In the genomic region with DNA sequence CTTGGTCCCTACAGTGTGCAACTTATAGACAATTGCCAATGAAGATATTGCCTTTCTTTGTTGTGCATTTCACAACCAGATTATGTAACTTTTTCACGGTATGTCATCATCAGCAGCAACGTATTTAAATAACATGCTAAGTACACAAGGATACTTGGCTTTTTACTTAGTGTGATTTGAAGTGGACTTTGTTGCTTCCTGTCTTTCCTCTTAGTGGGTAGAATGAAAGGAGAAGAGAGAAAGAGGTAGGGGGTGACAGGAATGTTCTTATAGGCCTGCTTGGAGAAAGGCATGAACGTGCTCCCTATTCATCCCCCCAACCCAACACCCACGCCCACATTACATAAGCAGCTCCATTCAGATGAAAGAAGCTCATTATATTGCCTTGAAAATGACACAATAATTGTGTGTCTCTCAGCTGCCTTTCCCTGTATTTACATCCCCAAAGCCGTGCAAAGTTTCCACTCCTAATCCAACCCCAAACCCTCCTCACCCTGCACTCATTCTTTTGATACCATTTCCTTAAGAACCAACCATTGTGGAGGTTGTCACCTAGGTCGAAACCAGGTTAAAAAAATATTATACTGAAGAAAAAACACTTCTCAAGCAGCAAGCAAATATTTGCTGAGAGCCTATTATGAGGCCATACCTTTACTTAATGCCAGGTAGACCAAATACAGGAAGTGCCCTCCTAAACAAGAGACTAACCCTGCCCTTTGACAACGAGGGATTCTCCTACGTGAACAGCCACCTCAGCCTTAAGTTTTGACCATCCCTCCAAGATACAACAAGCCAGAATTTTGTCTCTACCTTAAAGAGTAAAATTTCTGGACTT, we compare ENCODE assay signal across 18 cellular contexts. TPM values are rescaled to one million over a fixed set of nuclear protein-coding genes. Genes with fewer than 3 reads are reported as not detected.
DNase-seq lines count a peak whose midpoint lies in the region; ATAC-seq and TF ChIP-seq lines count a peak whose summit lies in the region.
"Had no signal": no experiment of that assay in that cellular context is flagged by ENCODE, and none has a peak within 500 bp of the region (broad histone marks: within the 10 kb centered on the region; RNA-seq: fewer than 3 reads in every experiment).

No MANE protein-coding gene starts in this region.

- H3K27me3 ChIP-seq in mammary epithelial cell (ENCODE audit: insufficient read depth, low read length) (no peaks in the 10 kb centered on the region), left lung (no peaks in the 10 kb centered on the region), esophagus muscularis mucosa (no peaks in the 10 kb centered on the region)
- H3K27me3 ChIP-seq: brain microvascular endothelial cell, esophagus squamous epithelium had no signal

- peak; percentile 83 for ATAC-seq in left lung
- ATAC-seq in GM18873 (IDR thresholded peaks at IDR 0.05; ENCODE audit: low FRiP score, unreplicated experiment) = no peak

- TF ChIP-seq EP300 in esophagus muscularis mucosa (IDR thresholded peaks at IDR 0.05) = no peak

- no peaks in the 10 kb centered on the region for H3K36me3 ChIP-seq in mammary epithelial cell (ENCODE audit: insufficient read depth, low read length)
- H3K36me3 ChIP-seq in left lung = no peaks in the 10 kb centered on the region
- no peaks in the 10 kb centered on the region for H3K36me3 ChIP-seq in esophagus muscularis mucosa
- H3K36me3 ChIP-seq: brain microvascular endothelial cell, esophagus squamous epithelium had no signal

- peak; percentile 42 for DNase-seq in MCF 10A (ENCODE audit: unreplicated experiment)
- no peak for DNase-seq in mammary epithelial cell
- DNase-seq in SIG-M5 treated with dmso at 0.1 percent for 504 hours (lab: John Stamatoyannopoulos, UW; ENCODE audit: unreplicated experiment) = peak; percentile 66
- no peak for DNase-seq in left lung
- DNase-seq in activated CD8-positive, alpha-beta memory T cell treated with anti-CD3 and anti-CD28 coated beads, Interleukin-2, amount 50 U/mL, for 48 hours = no peak
- DNase-seq in activated CD4-positive, alpha-beta T cell treated with anti-CD3 and anti-CD28 coated beads, Interleukin-2, amount 50 U/mL, for 1 hour = no peak
- DNase-seq in esophagus muscularis mucosa (ENCODE audit: extremely low spot score) = no peak
- DNase-seq: brain microvascular endothelial cell; esophagus squamous epithelium; hippocampal formation; naive B cell; NCI-H1048; stimulated activated CD4-positive, alpha-beta T cell treated with anti-CD3 and anti-CD28 coated beads, Interleukin-15, amount 100 ng/mL, for 24 hours; substantia nigra had no signal

- H3K4me3 Mint-ChIP-seq in MCF 10A (ENCODE audit: unreplicated experiment) = no peak overlapping the region
- H3K4me3 Mint-ChIP-seq: naive B cell had no signal

- dilution Hi-C loops in mammary epithelial cell (cut with HindIII; ENCODE audit: low sequenced_read_pairs) = no loop called here

- H3K27me3 Mint-ChIP-seq in MCF 10A (ENCODE audit: insufficient read depth, unreplicated experiment) = no peaks in the 10 kb centered on the region
- H3K27me3 Mint-ChIP-seq: naive B cell had no signal

- 42% methylated on average over 7 of the region's 8 CpGs for WGBS in mammary epithelial cell (ENCODE audit: low coverage, missing lambda C conversion rate)
- WGBS in esophagus muscularis mucosa = 62% methylated on average over 8 of the region's 8 CpGs

- no peak for TF ChIP-seq POLR2A in esophagus muscularis mucosa (IDR thresholded peaks at IDR 0.05; ENCODE audit: low read depth)

- no peaks in the 10 kb centered on the region for H3K36me3 Mint-ChIP-seq in MCF 10A (ENCODE audit: insufficient read depth, unreplicated experiment)
- H3K36me3 Mint-ChIP-seq: naive B cell had no signal

- no peak overlapping the region for H3K9ac ChIP-seq in mammary epithelial cell (ENCODE audit: insufficient read depth, low read length)

- H3K4me3 ChIP-seq in mammary epithelial cell (replicated peaks in 1 of 3; ENCODE audit: insufficient read depth in 1 of 3, low read depth in 2 of 3, low read length in 3 of 3) = no peak overlapping the region
- no peak overlapping the region for H3K4me3 ChIP-seq in left lung
- H3K4me3 ChIP-seq in esophagus muscularis mucosa = no peak overlapping the region
- H3K4me3 ChIP-seq: esophagus squamous epithelium had no signal

- H3K9me3 Mint-ChIP-seq in MCF 10A (ENCODE audit: unreplicated experiment) = peaks cover 5% of the 10 kb centered on the region

- in situ Hi-C loops in mammary epithelial cell (cut with MboI; ENCODE audit: low sequenced_read_pairs in 2 of 2) = no loop called here

- H3K4me1 Mint-ChIP-seq in MCF 10A (ENCODE audit: insufficient read depth, unreplicated experiment) = peaks cover 6% of the 10 kb centered on the region
- H3K4me1 Mint-ChIP-seq: naive B cell had no signal

- H3K4me1 ChIP-seq in mammary epithelial cell (ENCODE audit: insufficient read depth, low read length) = no peaks in the 10 kb centered on the region
- no peaks in the 10 kb centered on the region for H3K4me1 ChIP-seq in left lung
- no peaks in the 10 kb centered on the region for H3K4me1 ChIP-seq in esophagus muscularis mucosa
- H3K4me1 ChIP-seq: esophagus squamous epithelium had no signal

- POLR2A ChIA-PET in MCF 10A (lab: Yijun Ruan, JAX) = interaction anchor here (0.6 kb wide), 2 partner anchors 89 to 262 kb away, joined by 3 to 5 read pairs; no protein-coding TSS in a partner anchor

- no TSS peak for BruUV-seq in MCF 10A (replicated peaks; lab: Mats Ljungman, UMichigan)
- BruUV-seq in mammary epithelial cell (replicated peaks; lab: Mats Ljungman, UMichigan) = no TSS peak

- no peaks in the 10 kb centered on the region for H3K79me2 ChIP-seq in mammary epithelial cell (ENCODE audit: insufficient read depth, low read length)

- H3K4me2 ChIP-seq in mammary epithelial cell (ENCODE audit: insufficient read depth, low read depth, low read length) = no peak overlapping the region

- H3K27ac ChIP-seq in mammary epithelial cell (ENCODE audit: insufficient read depth, low read depth, low read length) (no peak overlapping the region), left lung (peak overlapping the region; percentile 8 to 35), esophagus muscularis mucosa (replicated peaks in 1 of 4) (no peak overlapping the region)
- H3K27ac ChIP-seq: brain microvascular endothelial cell, esophagus squamous epithelium had no signal

- no peak overlapping the region for H2AFZ ChIP-seq in mammary epithelial cell (ENCODE audit: low read depth, low read length)

- TF ChIP-seq CTCF in MCF 10A (IDR thresholded peaks at IDR 0.05; ENCODE audit: unreplicated experiment) = no peak
- no peak for TF ChIP-seq CTCF in mammary epithelial cell (conservative IDR thresholded peaks at IDR 0.05 in 1 of 2, IDR thresholded peaks at IDR 0.05 in 1 of 2; ENCODE audit: extremely low read depth in 1 of 2, insufficient read depth in 1 of 2, low read depth in 1 of 2, low read length in 2 of 2)
- TF ChIP-seq CTCF in left lung (IDR thresholded peaks at IDR 0.05) = no peak
- TF ChIP-seq CTCF in esophagus muscularis mucosa (IDR thresholded peaks at IDR 0.05) = no peak

- H4K20me1 ChIP-seq in mammary epithelial cell (ENCODE audit: insufficient read depth, low read length) = no peaks in the 10 kb centered on the region

- H3K27ac Mint-ChIP-seq in MCF 10A (ENCODE audit: low read depth, unreplicated experiment) = no peak overlapping the region
- H3K27ac Mint-ChIP-seq: naive B cell had no signal

- no peaks in the 10 kb centered on the region for H3K9me3 ChIP-seq in mammary epithelial cell (replicated peaks; ENCODE audit: insufficient read depth, low read length)
- no peaks in the 10 kb centered on the region for H3K9me3 ChIP-seq in left lung
- H3K9me3 ChIP-seq in esophagus muscularis mucosa = peaks cover 0 to 1% (median 0%) of the 10 kb centered on the region in 4 donors

- intact Hi-C loops in MCF 10A (cut with micrococcal nuclease) (no loop called here), mammary epithelial cell (cut with micrococcal nuclease) (no loop called here), left lung (cut with DNase I) (no loop called here), esophagus muscularis mucosa (cut with DNase I) (no loop called here)

- CTCF ChIA-PET in MCF 10A (lab: Yijun Ruan, JAX) = interaction anchor here (0.7 to 0.8 kb wide), 2 partner anchors 58 to 234 kb away, joined by 3 read pairs; no protein-coding TSS in a partner anchor
- CTCF ChIA-PET in mammary epithelial cell (lab: Charles Lee; ENCODE audit: low non-redundant PET) = no interaction called here

RNA-seq across cellular contexts. Expression of gene GK, which starts 25.2 kb away (rescaled TPM):
- total RNA-seq in MCF 10A (2022) (10.1 and 18.0 TPM in 2 replicates), mammary epithelial cell (10 to 100 TPM; 10.5 to 11.8 TPM), left lung (10 to 100 TPM; 27.9 to 65.9 TPM), esophagus muscularis mucosa (10 to 100 TPM in 1 of 4 donors, 1 to 10 TPM in 3; 2.5 to 16.9 (median 4.9) TPM)
- polyA plus RNA-seq in mammary epithelial cell = 3.3 TPM
- 31.9 TPM for polyA minus RNA-seq in mammary epithelial cell

RNA-seq across cellular contexts. Expression of gene TASL, which starts 50.5 kb away (rescaled TPM):
- total RNA-seq in MCF 10A (2022) = not detected in 2 replicates
- total RNA-seq in mammary epithelial cell = not detected
- not detected for polyA plus RNA-seq in mammary epithelial cell
- not detected for polyA minus RNA-seq in mammary epithelial cell
- total RNA-seq in left lung = 1 to 10 TPM; 3.0 to 6.2 TPM
- total RNA-seq in esophagus muscularis mucosa = under 1 TPM; 0.13 to 0.75 (median 0.37) TPM
- total RNA-seq: dermis microvascular lymphatic vessel endothelial cell, HT1080 had no signal
- polyA plus RNA-seq: AG04450 had no signal

Comparison
In these comparisons a context has a peak if more than half of its experiments do, and no peak if none do; other contexts are left out.
1. DNase-seq: peak in MCF 10A (single experiment) and SIG-M5 treated with dmso at 0.1 percent for 504 hours (single experiment); none in mammary epithelial cell (single experiment), left lung (0 of 2), activated CD8-positive, alpha-beta memory T cell treated with anti-CD3 and anti-CD28 coated beads, Interleukin-2, amount 50 U/mL, for 48 hours (single experiment), activated CD4-positive, alpha-beta T cell treated with anti-CD3 and anti-CD28 coated beads, Interleukin-2, amount 50 U/mL, for 1 hour (single experiment) and esophagus muscularis mucosa (single experiment).
2. H3K27ac ChIP-seq: peak in left lung (2 of 2); none in mammary epithelial cell (single experiment) and esophagus muscularis mucosa (0 of 4).